Comparison of ENCODE assay signal across 8 cellular contexts in genomic region chr6:35469711-35470662, GRCh38. TPM values are rescaled to one million over a fixed set of nuclear protein-coding genes. Genes with fewer than 3 reads are reported as not detected.
DNase-seq lines count a peak whose midpoint lies in the region; ATAC-seq and TF ChIP-seq lines count a peak whose summit lies in the region.

No MANE protein-coding gene starts in this region.

- no peaks in the 10 kb centered on the region for H3K9me3 ChIP-seq in iPS DF 6.9 (ENCODE audit: control insufficient read depth, insufficient read depth, low read length)

- no peak for ATAC-seq in stimulated activated naive CD8-positive, alpha-beta T cell treated with anti-CD3 and anti-CD28 coated beads, Interleukin-15, amount 100 ng/mL, for 72 hours

- no peaks in the 10 kb centered on the region for H3K27me3 Mint-ChIP-seq in stimulated activated naive CD8-positive, alpha-beta T cell treated with anti-CD3 and anti-CD28 coated beads, Interleukin-15, amount 100 ng/mL, for 72 hours

- H3K27me3 ChIP-seq in H7 (ENCODE audit: control insufficient read depth, insufficient read depth, low read length) (no peaks in the 10 kb centered on the region), iPS DF 6.9 (ENCODE audit: control insufficient read depth, insufficient read depth, low read length) (no peaks in the 10 kb centered on the region)

- H3K27ac ChIP-seq in 22Rv1 (peak overlapping the region; percentile 94), iPS DF 6.9 (ENCODE audit: low read length) (no peak overlapping the region)

- H3K4me3 ChIP-seq in H7 (ENCODE audit: insufficient read depth, low read depth, low read length), result peak overlapping the region; percentile 100
- peak overlapping the region; percentile 64 for H3K4me3 ChIP-seq in iPS DF 6.9 (ENCODE audit: low read length)

- peaks cover 67% of the 10 kb centered on the region for H3K4me1 Mint-ChIP-seq in stimulated activated naive CD8-positive, alpha-beta T cell treated with anti-CD3 and anti-CD28 coated beads, Interleukin-15, amount 100 ng/mL, for 72 hours

- no peak for DNase-seq in H7
- peak; percentile 73 for DNase-seq in activated CD8-positive, alpha-beta memory T cell treated with anti-CD3 and anti-CD28 coated beads, Interleukin-2, amount 50 U/mL, for 48 hours
- no peak for DNase-seq in iPS DF 6.9 (ENCODE audit: low read depth, low spot score)
- DNase-seq in stimulated activated naive CD8-positive, alpha-beta T cell treated with anti-CD3 and anti-CD28 coated beads, Interleukin-15, amount 100 ng/mL, for 72 hours, result no peak
- DNase-seq in SIG-M5 (lab: John Stamatoyannopoulos, UW), result no peak
- DNase-seq in germinal center (ENCODE audit: low spot score), result no peak
- DNase-seq in NOMO-1 treated with dmso at 0.1 percent for 144 hours (lab: John Stamatoyannopoulos, UW; ENCODE audit: unreplicated experiment), result no peak

- no peaks in the 10 kb centered on the region for H3K9me3 Mint-ChIP-seq in stimulated activated naive CD8-positive, alpha-beta T cell treated with anti-CD3 and anti-CD28 coated beads, Interleukin-15, amount 100 ng/mL, for 72 hours

- no peak for TF ChIP-seq CTCF in 22Rv1 (IDR thresholded peaks at IDR 0.05)

- H3K4me1 ChIP-seq in iPS DF 6.9 (ENCODE audit: control insufficient read depth, insufficient read depth, low read length), result no peaks in the 10 kb centered on the region; the same call in 1 of the 2 replicates

- WGBS in iPS DF 6.9 (ENCODE audit: insufficient coverage, insufficient read length), result no CpG with 5 or more reads among the region's 18 CpGs

- H3K36me3 ChIP-seq in H7 (replicated peaks; ENCODE audit: control insufficient read depth, insufficient read depth, low read length) (peaks cover 33% of the 10 kb centered on the region), iPS DF 6.9 (ENCODE audit: control insufficient read depth, insufficient read depth, low read length) (peaks cover 32% of the 10 kb centered on the region)

- H3K4me3 Mint-ChIP-seq in stimulated activated naive CD8-positive, alpha-beta T cell treated with anti-CD3 and anti-CD28 coated beads, Interleukin-15, amount 100 ng/mL, for 72 hours, result peak overlapping the region; percentile 91 to 98

- H3K27ac Mint-ChIP-seq in stimulated activated naive CD8-positive, alpha-beta T cell treated with anti-CD3 and anti-CD28 coated beads, Interleukin-15, amount 100 ng/mL, for 72 hours, result peak overlapping the region; percentile 99 to 100

RNA-seq across cellular contexts. Expression of gene RPL10A, which starts 1.8 kb away (rescaled TPM):
- total RNA-seq in H7 (2014; rRNA removed; shearing (Covaris generic)), result 2,080 and 2,249 TPM in 2 replicates

RNA-seq across cellular contexts. Expression of gene FANCE, which starts 17.8 kb away (rescaled TPM):
- 18.7 and 22.8 TPM in 2 replicates for total RNA-seq in H7 (2014; rRNA removed; shearing (Covaris generic))

RNA-seq across cellular contexts. Expression of gene TEAD3, which starts 26.9 kb away (rescaled TPM):
- 17.6 and 18.0 TPM in 2 replicates for total RNA-seq in H7 (2014; rRNA removed; shearing (Covaris generic))

RNA-seq across cellular contexts. Expression of gene TULP1, which starts 42.7 kb away (rescaled TPM):
- total RNA-seq in H7 (2014; rRNA removed; shearing (Covaris generic)), result 0.55 and 1.3 TPM in 2 replicates
